ENCODE assay signal across 40 cellular contexts in genomic region chr5:116779846-116780245, GRCh38.
"Had no signal": no experiment of that assay in that cellular context is flagged by ENCODE, and none has a peak within 500 bp of the region (broad histone marks: within the 10 kb centered on the region; RNA-seq: fewer than 3 reads in every experiment).

No MANE protein-coding gene starts in this region.

- H3K9me3 Mint-ChIP-seq: activated naive CD4-positive, alpha-beta T cell treated with anti-CD3 and anti-CD28 coated beads, Interleukin-2, amount 50 U/mL, for 24 hours; activated naive CD8-positive, alpha-beta T cell treated with anti-CD3 and anti-CD28 coated beads, Interleukin-2, amount 50 U/mL, for 24 hours; activated T-cell treated with anti-CD3 and anti-CD28 coated beads, Interleukin-2, amount 50 U/mL, for 24 hours; activated T-cell treated with anti-CD3 and anti-CD28 coated beads, Interleukin-2, amount 50 U/mL, for 4 hours; activated T-cell treated with anti-CD3 and anti-CD28 coated beads, Interleukin-2, amount 50 U/mL, for 72 hours; activated T-helper 1 cell treated with anti-CD3 and anti-CD28 coated beads, Interleukin-12 subunit alpha, Interleukin-12 subunit beta, Interleukin-2, Interleukin-4 antibody, amounts not matched to agents 30 ng/mL and 10 ng/mL and 1 ng/mL, durations not matched to agents 14 hours and 24 hours and 36 hours; activated T-helper 17 cell treated with anti-CD3 and anti-CD28 coated beads, Interleukin-2, amount 50 U/mL, for 72 hours; central memory CD8-positive, alpha-beta T cell had no signal

- H3K4me1 Mint-ChIP-seq: activated naive CD4-positive, alpha-beta T cell treated with anti-CD3 and anti-CD28 coated beads, Interleukin-2, amount 10 ng/mL, durations not matched to agents 7 days and 5 days; activated naive CD4-positive, alpha-beta T cell treated with anti-CD3 and anti-CD28 coated beads, Interleukin-2, amount 50 U/mL, for 24 hours; activated naive CD8-positive, alpha-beta T cell treated with anti-CD3 and anti-CD28 coated beads for 36 hours; activated naive CD8-positive, alpha-beta T cell treated with anti-CD3 and anti-CD28 coated beads, Interleukin-2, amount 10 ng/mL, durations not matched to agents 7 days and 5 days; activated naive CD8-positive, alpha-beta T cell treated with anti-CD3 and anti-CD28 coated beads, Interleukin-2, amount 50 U/mL, for 24 hours; activated T-helper 17 cell treated with anti-CD3 and anti-CD28 coated beads, Interleukin-2, amount 50 U/mL, for 72 hours; central memory CD8-positive, alpha-beta T cell had no signal

- H3K27ac ChIP-seq: adrenal gland, ascending aorta, body of pancreas, brain microvascular endothelial cell, breast epithelium, cardiac muscle cell had no signal

- H3K4me3 Mint-ChIP-seq: activated naive CD4-positive, alpha-beta T cell treated with anti-CD3 and anti-CD28 coated beads for 36 hours; activated naive CD4-positive, alpha-beta T cell treated with anti-CD3 and anti-CD28 coated beads, Interleukin-2, amount 10 ng/mL, durations not matched to agents 7 days and 5 days; activated naive CD4-positive, alpha-beta T cell treated with anti-CD3 and anti-CD28 coated beads, Interleukin-2, amount 50 U/mL, for 24 hours; activated naive CD8-positive, alpha-beta T cell; activated naive CD8-positive, alpha-beta T cell treated with anti-CD3 and anti-CD28 coated beads for 36 hours; activated naive CD8-positive, alpha-beta T cell treated with anti-CD3 and anti-CD28 coated beads, Interleukin-2, amount 10 ng/mL, durations not matched to agents 7 days and 5 days; activated naive CD8-positive, alpha-beta T cell treated with anti-CD3 and anti-CD28 coated beads, Interleukin-2, amount 50 U/mL, for 24 hours; activated T-cell treated with anti-CD3 and anti-CD28 coated beads, Interleukin-2, amount 50 U/mL, for 24 hours; activated T-cell treated with anti-CD3 and anti-CD28 coated beads, Interleukin-2, amount 50 U/mL, for 4 hours; activated T-cell treated with anti-CD3 and anti-CD28 coated beads, Interleukin-2, amount 50 U/mL, for 72 hours; activated T-helper 1 cell treated with anti-CD3 and anti-CD28 coated beads, Interleukin-12 subunit alpha, Interleukin-12 subunit beta, Interleukin-2, Interleukin-4 antibody, amounts not matched to agents 30 ng/mL and 10 ng/mL and 1 ng/mL, durations not matched to agents 14 hours and 24 hours and 36 hours; activated T-helper 17 cell treated with anti-CD3 and anti-CD28 coated beads, Interleukin-2, amount 50 U/mL, for 72 hours; brain; central memory CD8-positive, alpha-beta T cell had no signal

- H3K4me1 ChIP-seq: adrenal gland, ascending aorta, body of pancreas, breast epithelium had no signal

- H3K4me3 ChIP-seq: adrenal gland, ascending aorta, body of pancreas, breast epithelium, cardiac muscle cell had no signal

- H3K36me3 Mint-ChIP-seq: activated naive CD4-positive, alpha-beta T cell treated with anti-CD3 and anti-CD28 coated beads, Interleukin-2, amount 10 ng/mL, durations not matched to agents 7 days and 5 days; activated naive CD4-positive, alpha-beta T cell treated with anti-CD3 and anti-CD28 coated beads, Interleukin-2, amount 50 U/mL, for 24 hours; activated naive CD4-positive, alpha-beta T cell treated with anti-CD3 and anti-CD28 coated beads, Interleukin-2, amount 50 U/mL, for 72 hours; activated naive CD8-positive, alpha-beta T cell; activated naive CD8-positive, alpha-beta T cell treated with anti-CD3 and anti-CD28 coated beads for 36 hours; activated naive CD8-positive, alpha-beta T cell treated with anti-CD3 and anti-CD28 coated beads, Interleukin-2, amount 10 ng/mL, durations not matched to agents 7 days and 5 days; brain had no signal

- FAIRE-seq: astrocyte, bronchial epithelial cell had no signal

- DNase-seq: activated effector memory CD4-positive, alpha-beta T cell treated with anti-CD3 and anti-CD28 coated beads, Interleukin-2, amount 50 U/mL, for 16 hours; activated effector memory CD4-positive, alpha-beta T cell treated with Interleukin-2 at 50 U/mL for 16 hours; activated gamma-delta T cell; activated gamma-delta T cell treated with Interleukin-2 at 50 U/mL for 16 hours; activated naive CD4-positive, alpha-beta T cell; activated naive CD4-positive, alpha-beta T cell treated with anti-CD3 and anti-CD28 coated beads for 36 hours; activated naive CD4-positive, alpha-beta T cell treated with anti-CD3 and anti-CD28 coated beads, Interleukin-2, amount 10 ng/mL, durations not matched to agents 7 days and 5 days; activated naive CD4-positive, alpha-beta T cell treated with anti-CD3 and anti-CD28 coated beads, Interleukin-2, amount 50 U/mL, for 16 hours; activated naive CD4-positive, alpha-beta T cell treated with Interleukin-2 at 50 U/mL for 16 hours; activated naive CD8-positive, alpha-beta T cell treated with anti-CD3 and anti-CD28 coated beads for 36 hours; activated naive CD8-positive, alpha-beta T cell treated with anti-CD3 and anti-CD28 coated beads, Interleukin-2, amount 10 ng/mL, durations not matched to agents 7 days and 5 days; activated naive CD8-positive, alpha-beta T cell treated with anti-CD3 and anti-CD28 coated beads, Interleukin-2, amount 50 U/mL, for 24 hours; activated T-cell treated with anti-CD3 and anti-CD28 coated beads, Interleukin-2, amount 50 U/mL, for 1 hour; activated T-cell treated with anti-CD3 and anti-CD28 coated beads, Interleukin-2, amount 50 U/mL, for 24 hours; activated T-cell treated with anti-CD3 and anti-CD28 coated beads, Interleukin-2, amount 50 U/mL, for 4 hours; activated T-cell treated with anti-CD3 and anti-CD28 coated beads, Interleukin-2, amount 50 U/mL, for 48 hours; activated T-cell treated with anti-CD3 and anti-CD28 coated beads, Interleukin-2, amount 50 U/mL, for 72 hours; adrenal gland; amniotic stem cell; amygdala; anterior cingulate cortex; aorta; body of pancreas; brain microvascular endothelial cell; caudate nucleus; central memory CD4-positive, alpha-beta T cell; cerebellar nuclear complex had no signal

- H3K27ac Mint-ChIP-seq: activated naive CD4-positive, alpha-beta T cell treated with anti-CD3 and anti-CD28 coated beads for 36 hours; activated naive CD4-positive, alpha-beta T cell treated with anti-CD3 and anti-CD28 coated beads, Interleukin-2, amount 10 ng/mL, durations not matched to agents 7 days and 5 days; activated naive CD4-positive, alpha-beta T cell treated with anti-CD3 and anti-CD28 coated beads, Interleukin-2, amount 50 U/mL, for 24 hours; activated naive CD4-positive, alpha-beta T cell treated with anti-CD3 and anti-CD28 coated beads, Interleukin-2, amount 50 U/mL, for 72 hours; activated naive CD8-positive, alpha-beta T cell; activated naive CD8-positive, alpha-beta T cell treated with anti-CD3 and anti-CD28 coated beads for 36 hours; activated naive CD8-positive, alpha-beta T cell treated with anti-CD3 and anti-CD28 coated beads, Interleukin-2, amount 10 ng/mL, durations not matched to agents 7 days and 5 days; activated naive CD8-positive, alpha-beta T cell treated with anti-CD3 and anti-CD28 coated beads, Interleukin-2, amount 50 U/mL, for 24 hours; activated T-cell treated with anti-CD3 and anti-CD28 coated beads, Interleukin-2, amount 50 U/mL, for 24 hours; activated T-cell treated with anti-CD3 and anti-CD28 coated beads, Interleukin-2, amount 50 U/mL, for 72 hours; activated T-helper 1 cell treated with anti-CD3 and anti-CD28 coated beads, Interleukin-12 subunit alpha, Interleukin-12 subunit beta, Interleukin-2, Interleukin-4 antibody, amounts not matched to agents 30 ng/mL and 10 ng/mL and 1 ng/mL, durations not matched to agents 14 hours and 24 hours and 36 hours; activated T-helper 17 cell treated with anti-CD3 and anti-CD28 coated beads, Interleukin-2, amount 50 U/mL, for 72 hours; activated T-helper 2 cell treated with anti-CD3 and anti-CD28 coated beads, Interferon-gamma antibody, Interleukin-2, Interleukin-4, amounts not matched to agents 10 μg/mL and 5 μg/mL and 100 μg/mL, durations not matched to agents 14 hours and 24 hours and 36 hours had no signal

- H3K27me3 ChIP-seq: adrenal gland, ascending aorta, body of pancreas, brain microvascular endothelial cell, breast epithelium, cardiac muscle cell had no signal

- H3K27me3 Mint-ChIP-seq: activated naive CD4-positive, alpha-beta T cell treated with anti-CD3 and anti-CD28 coated beads, Interleukin-2, amount 50 U/mL, for 24 hours; activated naive CD8-positive, alpha-beta T cell; activated naive CD8-positive, alpha-beta T cell treated with anti-CD3 and anti-CD28 coated beads for 36 hours; activated naive CD8-positive, alpha-beta T cell treated with anti-CD3 and anti-CD28 coated beads, Interleukin-2, amount 10 ng/mL, durations not matched to agents 7 days and 5 days; activated T-cell treated with anti-CD3 and anti-CD28 coated beads, Interleukin-2, amount 50 U/mL, for 24 hours; central memory CD8-positive, alpha-beta T cell had no signal

- H3K36me3 ChIP-seq: adrenal gland, ascending aorta, brain microvascular endothelial cell, breast epithelium, cardiac muscle cell had no signal

- H3K9me3 ChIP-seq: adrenal gland, ascending aorta, body of pancreas, breast epithelium had no signal
